1 cellular context compared by ENCODE assay signal in genomic region chr3:52490035-52490937, GRCh38.
A peak's percentile ranks its signal among the peaks of the same experiment; 100 is the strongest.
TF ChIP-seq lines count a peak whose summit lies in the region.

No MANE protein-coding gene starts in this region.

TF ChIP-seq in neural cell, 6 proteins besides CTCF, POLR2A, EP300 and RAD21:
- TF ChIP-seq REST (IDR thresholded peaks at IDR 0.05; ENCODE audit: borderline replicate concordance) (no peak), POLR2AphosphoS5 (IDR thresholded peaks at IDR 0.05) (peak; percentile 9)
